In the genomic region with DNA sequence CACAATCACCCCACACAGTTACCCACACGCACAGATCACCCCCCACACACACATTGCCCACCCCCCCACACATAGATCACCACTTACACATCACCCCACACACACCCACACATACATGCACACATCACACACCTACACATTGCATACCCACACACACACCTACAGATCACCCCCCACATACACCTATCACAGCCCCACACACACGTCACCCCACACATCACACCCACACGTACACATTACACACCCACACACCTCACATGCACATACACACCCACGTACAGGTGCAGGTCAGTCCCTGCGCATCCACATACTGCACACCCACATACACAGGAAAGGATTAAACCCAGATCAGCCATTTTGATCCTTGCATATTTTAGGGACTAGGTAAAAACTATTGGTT, we compare ENCODE assay signal across 1 cellular context.
TF ChIP-seq lines count a peak whose summit lies in the region.

No MANE protein-coding gene starts in this region.

TF ChIP-seq in GM12878, 131 proteins besides CTCF, POLR2A, EP300 and RAD21:
- TF ChIP-seq NR2C2 (IDR thresholded peaks at IDR 0.05; ENCODE audit: borderline replicate concordance, control insufficient read depth, insufficient read length, low read depth) (no peak), ZSCAN29 (IDR thresholded peaks at IDR 0.05) (no peak), IKZF2 (IDR thresholded peaks at IDR 0.05) (no peak), BCL3 (IDR thresholded peaks at IDR 0.05; ENCODE audit: borderline replicate concordance, insufficient read depth, low read depth, low read length, poor library complexity, severe bottlenecking) (peak; percentile 69), EED (IDR thresholded peaks at IDR 0.05; ENCODE audit: low read depth) (no peak)
